Comparison of ENCODE assay signal across 21 cellular contexts in genomic region chr13:31328549-31329229, GRCh38.
A peak's percentile ranks its signal among the peaks of the same experiment; 100 is the strongest.
DNase-seq lines count a peak whose midpoint lies in the region; TF ChIP-seq lines count a peak whose summit lies in the region.
"Had no signal": no experiment of that assay in that cellular context is flagged by ENCODE, and none has a peak within 500 bp of the region (broad histone marks: within the 10 kb centered on the region; RNA-seq: fewer than 3 reads in every experiment).

No MANE protein-coding gene starts in this region.

- no peak overlapping the region for H2AFZ ChIP-seq in parathyroid adenoma

- no peak for TF ChIP-seq POLR2A in esophagus squamous epithelium (IDR thresholded peaks at IDR 0.05)

- H3K79me2 ChIP-seq in parathyroid adenoma: no peaks in the 10 kb centered on the region

- peak overlapping the region; percentile 18 for H3K4me2 ChIP-seq in parathyroid adenoma (ENCODE audit: low read length)

- TF ChIP-seq CTCF in fibroblast of mammary gland (conservative IDR thresholded peaks at IDR 0.05; ENCODE audit: control insufficient read depth, insufficient read depth, low read depth, low read length): no peak
- TF ChIP-seq CTCF in parathyroid adenoma (IDR thresholded peaks at IDR 0.05): no peak
- no peak for TF ChIP-seq CTCF in esophagus squamous epithelium (IDR thresholded peaks at IDR 0.05)
- TF ChIP-seq CTCF in tibial artery (IDR thresholded peaks at IDR 0.05): no peak

- DNase-seq in H4 (ENCODE audit: low spot score): peak; percentile 25
- DNase-seq in NCI-H69 (lab: John Stamatoyannopoulos, UW): peak; percentile 16
- peak; percentile 51 for DNase-seq in fibroblast of mammary gland (ENCODE audit: low read depth)
- DNase-seq in esophagus squamous epithelium (lab: John Stamatoyannopoulos, UW): no peak
- no peak for DNase-seq in tibial artery
- no peak for DNase-seq in activated gamma-delta T cell treated with Interleukin-2 at 50 U/mL for 16 hours
- DNase-seq: activated CD4-positive, alpha-beta T cell treated with anti-CD3 and anti-CD28 coated beads for 4 hours; activated CD8-positive, alpha-beta memory T cell treated with anti-CD3 and anti-CD28 coated beads, Interleukin-2, amount 50 U/mL, for 4 hours; activated naive CD4-positive, alpha-beta T cell treated with Interleukin-2 at 50 U/mL for 16 hours; BE2C; DMS79; hippocampal formation; KG1; NCI-H1105; NCI-H226; posterior cingulate gyrus; SHP77 treated with DMSO at 0.1 percent for 48 hours; stimulated activated CD4-positive, alpha-beta T cell treated with anti-CD3 and anti-CD28 coated beads, Interleukin-12 subunit alpha, Interleukin-12 subunit beta, amount 100 ng/mL, for 4 hours; transverse colon had no signal

- H3K9me3 ChIP-seq in parathyroid adenoma (ENCODE audit: control insufficient read depth, low read length): no peaks in the 10 kb centered on the region
- H3K9me3 ChIP-seq in esophagus squamous epithelium: no peaks in the 10 kb centered on the region
- H3K9me3 ChIP-seq in tibial artery: no peaks in the 10 kb centered on the region
- H3K9me3 ChIP-seq: ascending aorta, BE2C, transverse colon had no signal

- intact Hi-C loops in esophagus squamous epithelium (cut with DNase I): no loop called here
- intact Hi-C loops in tibial artery (cut with DNase I; ENCODE audit: low total_unique reads): no loop called here

- WGBS in esophagus squamous epithelium, 2 donors: 83 to 89% methylated on average over 8 of the region's 8 CpGs

- H3K27ac ChIP-seq in parathyroid adenoma (no peak overlapping the region), esophagus squamous epithelium (no peak overlapping the region), tibial artery (no peak overlapping the region)
- H3K27ac ChIP-seq: ascending aorta, transverse colon had no signal

- H3K36me3 ChIP-seq in parathyroid adenoma (ENCODE audit: control insufficient read depth, insufficient read depth, low read length) (no peaks in the 10 kb centered on the region), esophagus squamous epithelium (peaks cover 0 to 24% (median 0%) of the 10 kb centered on the region in 3 donors), tibial artery (peaks cover 12 to 18% (median 15%) of the 10 kb centered on the region in 3 donors)
- H3K36me3 ChIP-seq: BE2C, transverse colon had no signal

- H3K9ac ChIP-seq in parathyroid adenoma: no peak overlapping the region

- H3K27me3 ChIP-seq in parathyroid adenoma (ENCODE audit: control insufficient read depth, insufficient read depth, low read length) (no peaks in the 10 kb centered on the region), esophagus squamous epithelium (no peaks in the 10 kb centered on the region), tibial artery (no peaks in the 10 kb centered on the region)
- H3K27me3 ChIP-seq: ascending aorta, BE2C, transverse colon had no signal

- H3K4me3 ChIP-seq in fibroblast of mammary gland (ENCODE audit: control insufficient read depth, low read depth, low read length) (no peak overlapping the region), parathyroid adenoma (ENCODE audit: low read depth, low read length) (no peak overlapping the region), esophagus squamous epithelium (no peak overlapping the region), tibial artery (no peak overlapping the region)
- H3K4me3 ChIP-seq: ascending aorta, transverse colon had no signal

- no peaks in the 10 kb centered on the region for H3K4me1 ChIP-seq in parathyroid adenoma
- H3K4me1 ChIP-seq in esophagus squamous epithelium: no peaks in the 10 kb centered on the region
- H3K4me1 ChIP-seq in tibial artery: no peaks in the 10 kb centered on the region
- H3K4me1 ChIP-seq: ascending aorta, BE2C, transverse colon had no signal

Comparison
In these comparisons a context has a peak if more than half of its experiments do, and no peak if none do; other contexts are left out.
1. DNase-seq: peak in H4 (single experiment), NCI-H69 (single experiment) and fibroblast of mammary gland (single experiment); none in esophagus squamous epithelium (single experiment), tibial artery (0 of 2) and activated gamma-delta T cell treated with Interleukin-2 at 50 U/mL for 16 hours (single experiment).